8 cellular contexts compared by ENCODE assay signal in genomic region chr20:53590563-53590962, GRCh38. TPM values are rescaled to one million over a fixed set of nuclear protein-coding genes. Genes with fewer than 3 reads are reported as not detected.
DNase-seq lines count a peak whose midpoint lies in the region; ATAC-seq and TF ChIP-seq lines count a peak whose summit lies in the region.
"Not testable (repeated sequence)": the region's sequence is repeated elsewhere in the genome, so short reads cannot be mapped to it uniquely, and the experiment has no call there.

No MANE protein-coding gene starts in this region.

- H3K9ac ChIP-seq in iPS-18a (ENCODE audit: low read length): peak overlapping the region; percentile 86

- CTCF ChIA-PET in BJ (lab: Yijun Ruan, JAX): interaction anchor here (1.1 to 1.2 kb wide), 2 partner anchors 11 to 325 kb away, joined by 3 read pairs; no protein-coding TSS in a partner anchor

- not testable (repeated sequence) for H3K27me3 Mint-ChIP-seq in effector memory CD8-positive, alpha-beta T cell; nephron (ENCODE audit: low read depth); stimulated activated naive CD8-positive, alpha-beta T cell treated with anti-CD3 and anti-CD28 coated beads, Interleukin-15, amount 100 ng/mL, for 72 hours

- not testable (repeated sequence) for H3K27me3 ChIP-seq in BJ (ENCODE audit: control insufficient read depth, insufficient read depth, low read length); SJCRH30; iPS-18a (ENCODE audit: control insufficient read depth, insufficient read depth, low read length)

- not testable (repeated sequence) for H3K9me3 Mint-ChIP-seq in activated naive CD4-positive, alpha-beta T cell treated with anti-CD3 and anti-CD28 coated beads, Interleukin-2, amount 50 U/mL, for 72 hours; effector memory CD8-positive, alpha-beta T cell; nephron; stimulated activated naive CD8-positive, alpha-beta T cell treated with anti-CD3 and anti-CD28 coated beads, Interleukin-15, amount 100 ng/mL, for 72 hours

- not testable (repeated sequence) for TF ChIP-seq CTCF in BJ (IDR thresholded peaks at IDR 0.05; ENCODE audit: insufficient read depth, low read depth, low read length); nephron (IDR thresholded peaks at IDR 0.05; ENCODE audit: unreplicated experiment in 3 of 3)

- H3K4me3 ChIP-seq in BJ (ENCODE audit: low read depth, low read length): peak overlapping the region; percentile 83
- H3K4me3 ChIP-seq in SJCRH30: not testable (repeated sequence)
- peak overlapping the region; percentile 81 for H3K4me3 ChIP-seq in iPS-18a (ENCODE audit: low read length)

- POLR2A ChIA-PET in BJ (lab: Charles Lee): not testable (repeated sequence)

- peaks cover 33 to 49% of the 10 kb centered on the region in 2 donors for H3K4me1 Mint-ChIP-seq in effector memory CD8-positive, alpha-beta T cell (ENCODE audit: low read depth in 2 of 2)
- peaks cover 59% of the 10 kb centered on the region for H3K4me1 Mint-ChIP-seq in nephron
- H3K4me1 Mint-ChIP-seq in stimulated activated naive CD8-positive, alpha-beta T cell treated with anti-CD3 and anti-CD28 coated beads, Interleukin-15, amount 100 ng/mL, for 72 hours: peaks cover 36% of the 10 kb centered on the region

- peak overlapping the region; percentile 79 to 96 for H3K4me3 Mint-ChIP-seq in effector memory CD8-positive, alpha-beta T cell
- peak overlapping the region; percentile 90 to 99 (median 95) for H3K4me3 Mint-ChIP-seq in nephron
- H3K4me3 Mint-ChIP-seq in stimulated activated naive CD8-positive, alpha-beta T cell treated with anti-CD3 and anti-CD28 coated beads, Interleukin-15, amount 100 ng/mL, for 72 hours: peak overlapping the region; percentile 80 to 87

- not testable (repeated sequence) for ATAC-seq in activated naive CD4-positive, alpha-beta T cell treated with anti-CD3 and anti-CD28 coated beads, Interleukin-2, amount 50 U/mL, for 72 hours; effector memory CD8-positive, alpha-beta T cell (replicated peaks); stimulated activated naive CD8-positive, alpha-beta T cell treated with anti-CD3 and anti-CD28 coated beads, Interleukin-15, amount 100 ng/mL, for 72 hours

- H3K27ac Mint-ChIP-seq in activated naive CD4-positive, alpha-beta T cell treated with anti-CD3 and anti-CD28 coated beads, Interleukin-2, amount 50 U/mL, for 72 hours: peak overlapping the region; percentile 99 to 100
- peak overlapping the region; percentile 84 to 93 for H3K27ac Mint-ChIP-seq in effector memory CD8-positive, alpha-beta T cell
- H3K27ac Mint-ChIP-seq in nephron: peak overlapping the region; percentile 98 to 99 (median 99)
- H3K27ac Mint-ChIP-seq in stimulated activated naive CD8-positive, alpha-beta T cell treated with anti-CD3 and anti-CD28 coated beads, Interleukin-15, amount 100 ng/mL, for 72 hours: peak overlapping the region; percentile 92 to 95

- H3K36me3 Mint-ChIP-seq in activated naive CD4-positive, alpha-beta T cell treated with anti-CD3 and anti-CD28 coated beads, Interleukin-2, amount 50 U/mL, for 72 hours: peaks cover 8 to 28% of the 10 kb centered on the region in 2 donors
- H3K36me3 Mint-ChIP-seq in effector memory CD8-positive, alpha-beta T cell (ENCODE audit: insufficient read depth): peaks cover 28% of the 10 kb centered on the region
- H3K36me3 Mint-ChIP-seq in nephron (ENCODE audit: low read depth): not testable (repeated sequence)

- not testable (repeated sequence) for DNase-seq in BJ (ENCODE audit: low read depth); activated naive CD4-positive, alpha-beta T cell treated with anti-CD3 and anti-CD28 coated beads, Interleukin-2, amount 50 U/mL, for 72 hours (ENCODE audit: low spot score in 2 of 2); effector memory CD8-positive, alpha-beta T cell; stimulated activated naive CD8-positive, alpha-beta T cell treated with anti-CD3 and anti-CD28 coated beads, Interleukin-15, amount 100 ng/mL, for 72 hours
- peak; percentile 30 for DNase-seq in HT-29 (ENCODE audit: low spot score)
- DNase-seq in SJCRH30: peak in 1 of 2 experiments; percentile 0

- not testable (repeated sequence) for H3K36me3 ChIP-seq in BJ (ENCODE audit: control insufficient read depth, insufficient read depth, low read length); SJCRH30; iPS-18a (ENCODE audit: control insufficient read depth, low read depth, low read length)

- H3K27ac ChIP-seq in SJCRH30: peak overlapping the region; percentile 35; the same call in 1 of the 2 replicates
- peak overlapping the region; percentile 89 for H3K27ac ChIP-seq in iPS-18a (ENCODE audit: low read length)

- H3K9me3 ChIP-seq in SJCRH30 (replicated peaks); iPS-18a (ENCODE audit: control insufficient read depth, low read depth, low read length): not testable (repeated sequence)

- H3K4me1 ChIP-seq in SJCRH30 (peaks cover 14% of the 10 kb centered on the region), iPS-18a (ENCODE audit: control insufficient read depth, low read depth, low read length) (peaks cover 38% of the 10 kb centered on the region)

RNA-seq across cellular contexts. Expression of gene ZNF217, which starts 3.1 kb away (rescaled TPM):
- polyA plus RNA-seq in BJ (2011; rRNA removed): 9.4 and 13.6 TPM in 2 replicates
- polyA minus RNA-seq in BJ (2011; rRNA and poly(A)+ RNA removed): 24.9 and 34.5 TPM in 2 replicates
- 16.9 and 19.2 TPM in 2 replicates for total RNA-seq in HT-29 (2014; rRNA removed; shearing (Covaris generic))
- 37.6 and 42.8 TPM in 2 replicates for total RNA-seq in SJCRH30 (2014; rRNA removed; shearing (Covaris generic))
- 10 to 100 TPM; 58.6 to 62.0 TPM for total RNA-seq in activated naive CD4-positive, alpha-beta T cell treated with anti-CD3 and anti-CD28 coated beads, Interleukin-2, amount 50 U/mL, for 72 hours
